8 cellular contexts compared by ENCODE assay signal in the genomic region with DNA sequence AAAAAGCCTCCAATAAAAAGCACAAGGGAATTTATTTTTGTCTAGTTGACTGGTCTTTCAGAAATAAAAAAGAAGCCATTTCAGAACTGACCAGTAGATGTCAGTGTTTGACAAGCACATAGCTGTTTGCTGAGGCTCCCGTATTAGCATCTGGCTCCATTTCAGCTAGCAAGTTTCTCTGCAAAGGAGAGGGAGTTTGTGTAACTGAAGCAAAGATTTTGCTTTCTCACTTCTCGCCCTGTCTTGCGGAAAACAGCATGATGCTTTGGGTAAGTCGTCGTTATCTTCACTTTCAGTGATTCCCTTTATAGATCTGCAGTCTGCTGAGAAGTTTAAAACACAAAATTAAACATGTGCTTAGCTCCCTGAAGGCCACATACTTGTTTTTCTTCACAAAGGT.
DNase-seq lines count a peak whose midpoint lies in the region; ATAC-seq lines count a peak whose summit lies in the region.

No MANE protein-coding gene starts in this region.

- no peaks in the 10 kb centered on the region for H3K36me3 Mint-ChIP-seq in activated CD4-positive, alpha-beta T cell treated with anti-CD3 and anti-CD28 coated beads for 36 hours (ENCODE audit: low read depth)

- CTCF ChIA-PET in activated CD4-positive, alpha-beta T cell treated with anti-CD3 and anti-CD28 coated beads for 36 hours (lab: Charles Lee), result interaction anchor here (0.5 to 2.3 kb wide), 30 partner anchors 8 to 791 kb away, joined by 3 to 10 read pairs (median 3); no protein-coding TSS in a partner anchor

- H3K27me3 Mint-ChIP-seq in activated CD4-positive, alpha-beta T cell treated with anti-CD3 and anti-CD28 coated beads for 36 hours, result no peaks in the 10 kb centered on the region

- peaks cover 28% of the 10 kb centered on the region for H3K4me1 Mint-ChIP-seq in activated CD4-positive, alpha-beta T cell treated with anti-CD3 and anti-CD28 coated beads for 36 hours

- intact Hi-C loops in activated CD4-positive, alpha-beta T cell treated with anti-CD3 and anti-CD28 coated beads for 36 hours (cut with DNase I, micrococcal nuclease), result loop anchor here (1.0 to 5.0 kb wide), 2 partner anchors 372 to 789 kb away; no protein-coding TSS in a partner anchor

- peak; percentile 27 for DNase-seq in activated CD4-positive, alpha-beta T cell treated with anti-CD3 and anti-CD28 coated beads for 36 hours
- no peak for DNase-seq in activated CD4-positive, alpha-beta T cell treated with anti-CD3 and anti-CD28 coated beads, Interleukin-2, amount 50 U/mL, for 48 hours
- peak; percentile 26 for DNase-seq in KG1 (lab: John Stamatoyannopoulos, UW)
- peak; percentile 81 for DNase-seq in OCI-M1 (lab: John Stamatoyannopoulos, UW)
- peak; percentile 86 for DNase-seq in astrocyte of the hippocampus (ENCODE audit: low read depth, low spot score)
- peak; percentile 30 for DNase-seq in iPS-NIHi11 (ENCODE audit: low spot score)
- peak; percentile 51 for DNase-seq in stromal cell of bone marrow (ENCODE audit: low read depth)

- peak overlapping the region; percentile 95 for H3K27ac Mint-ChIP-seq in activated CD4-positive, alpha-beta T cell treated with anti-CD3 and anti-CD28 coated beads for 36 hours

- peak overlapping the region; percentile 50 for H3K4me3 Mint-ChIP-seq in activated CD4-positive, alpha-beta T cell treated with anti-CD3 and anti-CD28 coated beads for 36 hours

- POLR2A ChIA-PET in activated CD4-positive, alpha-beta T cell treated with anti-CD3 and anti-CD28 coated beads for 36 hours (lab: Charles Lee), result interaction anchor here (0.5 kb wide), 1 partner anchor 37 kb away, joined by 3 read pairs; no protein-coding TSS in a partner anchor

- no peaks in the 10 kb centered on the region for H3K9me3 Mint-ChIP-seq in activated CD4-positive, alpha-beta T cell treated with anti-CD3 and anti-CD28 coated beads for 36 hours (ENCODE audit: low read depth)

- peak; percentile 81 for ATAC-seq in activated CD4-positive, alpha-beta T cell treated with anti-CD3 and anti-CD28 coated beads for 36 hours
- ATAC-seq in GM21390 (IDR thresholded peaks at IDR 0.05; ENCODE audit: unreplicated experiment), result peak; percentile 85

Comparison
In these comparisons a context has a peak if more than half of its experiments do, and no peak if none do; other contexts are left out.
1. DNase-seq: peak in activated CD4-positive, alpha-beta T cell treated with anti-CD3 and anti-CD28 coated beads for 36 hours (single experiment), KG1 (single experiment), OCI-M1 (single experiment), astrocyte of the hippocampus (single experiment), iPS-NIHi11 (single experiment) and stromal cell of bone marrow (single experiment); none in activated CD4-positive, alpha-beta T cell treated with anti-CD3 and anti-CD28 coated beads, Interleukin-2, amount 50 U/mL, for 48 hours (0 of 2).